ENCODE assay signal across 8 cellular contexts in genomic region chr7:100538654-100539435, GRCh38. TPM values are rescaled to one million over a fixed set of nuclear protein-coding genes. Genes with fewer than 3 reads are reported as not detected.
DNase-seq lines count a peak whose midpoint lies in the region; ATAC-seq and TF ChIP-seq lines count a peak whose summit lies in the region.

Gene AGFG2 (plus strand): TSS chr7:100539203. CDS start chr7:100539347, 144 bp downstream.

- peaks cover 38% of the 10 kb centered on the region for H3K79me2 ChIP-seq in ACC112 (ENCODE audit: control insufficient read depth, insufficient read depth, low read length, unreplicated experiment)

- H3K4me3 ChIP-seq in ACC112 (ENCODE audit: low read depth, low read length) (peak within 1 kb of the TSS; percentile 93), breast epithelium (peak within 1 kb of the TSS; percentile 65 to 94 (median 90)), iPS-18c (ENCODE audit: insufficient read depth, low read depth, low read length) (peak within 1 kb of the TSS; percentile 74), skeletal muscle tissue (ENCODE audit: low read length in 3 of 3) (peak within 1 kb of the TSS; percentile 76 to 83 (median 79))

- TF ChIP-seq CTCF in VCaP (conservative IDR thresholded peaks at IDR 0.05) (no peak), breast epithelium (IDR thresholded peaks at IDR 0.05) (no peak)

- H3K9ac ChIP-seq in skeletal muscle tissue (ENCODE audit: low read depth in 1 of 3, low read length in 3 of 3): peak within 1 kb of the TSS; percentile 51 to 76 (median 68)

- peak within 1 kb of the TSS; percentile 70 for H2AFZ ChIP-seq in ACC112 (ENCODE audit: low read length, unreplicated experiment)

- H3K9me3 ChIP-seq in breast epithelium: no peaks in the 10 kb centered on the region
- no peaks in the 10 kb centered on the region for H3K9me3 ChIP-seq in iPS-18c (ENCODE audit: control insufficient read depth, insufficient read depth, low read length)
- no peaks in the 10 kb centered on the region for H3K9me3 ChIP-seq in skeletal muscle tissue (ENCODE audit: control insufficient read depth in 3 of 3, low read length in 3 of 3)

- no peaks in the 10 kb centered on the region for H3K36me3 ChIP-seq in ACC112 (ENCODE audit: insufficient read depth, low read length)
- H3K36me3 ChIP-seq in breast epithelium: no peaks in the 10 kb centered on the region
- no peaks in the 10 kb centered on the region for H3K36me3 ChIP-seq in skeletal muscle tissue (ENCODE audit: control insufficient read depth in 3 of 3, insufficient read depth in 3 of 3, low read length in 3 of 3)

- H3K27me3 ChIP-seq in ACC112 (ENCODE audit: insufficient read depth, low read length) (no peaks in the 10 kb centered on the region), breast epithelium (no peaks in the 10 kb centered on the region), skeletal muscle tissue (ENCODE audit: control insufficient read depth in 3 of 3, insufficient read depth in 3 of 3, low read length in 3 of 3) (no peaks in the 10 kb centered on the region)

- peak; percentile 99 for DNase-seq in NCI-H2196 treated with DMSO at 0.1 percent for 48 hours (lab: John Stamatoyannopoulos, UW; ENCODE audit: unreplicated experiment)
- DNase-seq in breast epithelium (ENCODE audit: low spot score in 2 of 2): peak; percentile 100

- TF ChIP-seq POLR2A in breast epithelium (IDR thresholded peaks at IDR 0.05): peak; percentile 60

- H3K27ac ChIP-seq in ACC112 (ENCODE audit: low read depth, low read length) (peak within 1 kb of the TSS; percentile 18), VCaP (peak within 1 kb of the TSS; percentile 100), breast epithelium (peak within 1 kb of the TSS; percentile 70 to 87), skeletal muscle tissue (ENCODE audit: low read depth, low read length) (peak within 1 kb of the TSS; percentile 65)

- H3K4me1 ChIP-seq in ACC112 (ENCODE audit: control insufficient read depth, insufficient read depth, low read length, unreplicated experiment) (peaks cover 17% of the 10 kb centered on the region), breast epithelium (peaks cover 3% of the 10 kb centered on the region in 2 donors), skeletal muscle tissue (ENCODE audit: control insufficient read depth in 3 of 3, insufficient read depth in 3 of 3, low read length in 3 of 3) (peaks cover 12 to 14% (median 12%) of the 10 kb centered on the region in 3 donors)

- ATAC-seq in GM18870 (IDR thresholded peaks at IDR 0.05; ENCODE audit: unreplicated experiment) (peak; percentile 85), HG03135 (IDR thresholded peaks at IDR 0.05; ENCODE audit: unreplicated experiment) (peak; percentile 96)

- intact Hi-C loops in breast epithelium (cut with DNase I; ENCODE audit: low total_unique reads): no loop called here

RNA-seq across cellular contexts. Expression of gene AGFG2, which starts in this region (rescaled TPM):
- total RNA-seq in breast epithelium (10 to 100 TPM; 12.2 to 24.7 (median 18.7) TPM), skeletal muscle tissue (3.1 TPM)

Comparison
In these comparisons a context has a peak if more than half of its experiments do, and no peak if none do; other contexts are left out.
1. Peak in every context shown above with its lines: DNase-seq, ATAC-seq, H3K4me3 ChIP-seq and H3K27ac ChIP-seq.
2. H3K27ac ChIP-seq: peak in every context shown above with its lines; median percentile 100 in VCaP; 78 in breast epithelium; 65 in skeletal muscle tissue; 18 in ACC112.